1 cellular context compared by ENCODE assay signal in genomic region chr7:103348452-103348851, GRCh38.
TF ChIP-seq lines count a peak whose summit lies in the region.

No MANE protein-coding gene starts in this region.

TF ChIP-seq in endothelial cell of umbilical vein, 7 proteins besides CTCF, POLR2A, EP300 and RAD21:
- TF ChIP-seq POLR2AphosphoS5 (IDR thresholded peaks at IDR 0.05; ENCODE audit: insufficient read depth, low read depth, low read length), result no peak
- TF ChIP-seq GATA2 (IDR thresholded peaks at IDR 0.05; ENCODE audit: insufficient read depth, insufficient read length, low read depth, low read length), result no peak
- TF ChIP-seq JUN (IDR thresholded peaks at IDR 0.05; ENCODE audit: borderline replicate concordance, insufficient read depth, insufficient read length, low read depth), result no peak
- no peak for TF ChIP-seq EZH2 (IDR thresholded peaks at IDR 0.05; ENCODE audit: borderline replicate concordance, low read depth, low read length, severe bottlenecking)
- no peak for TF ChIP-seq FOS (IDR thresholded peaks at IDR 0.05; ENCODE audit: borderline replicate concordance, insufficient read depth, low read length)
- no peak for TF ChIP-seq MAX (IDR thresholded peaks at IDR 0.05; ENCODE audit: insufficient read depth, insufficient read length)
- no peak for TF ChIP-seq MYC (IDR thresholded peaks at IDR 0.05; ENCODE audit: low read depth, low read length)
